ENCODE assay signal across 2 cellular contexts in genomic region chr14:34857689-34858449, GRCh38.
TF ChIP-seq lines count a peak whose summit lies in the region.

No MANE protein-coding gene starts in this region.

TF ChIP-seq in IMR-90, 13 proteins besides CTCF, POLR2A, EP300 and RAD21:
- no peak for TF ChIP-seq MAFK (IDR thresholded peaks at IDR 0.05; ENCODE audit: low read depth, low read length)
- no peak for TF ChIP-seq RCOR1 (IDR thresholded peaks at IDR 0.05; ENCODE audit: insufficient replicate concordance, low read length)
- no peak for TF ChIP-seq FOS (IDR thresholded peaks at IDR 0.05; ENCODE audit: low read depth, low read length)
- no peak for TF ChIP-seq CEBPB (IDR thresholded peaks at IDR 0.05; ENCODE audit: low read depth, low read length)
- no peak for TF ChIP-seq USF2 (IDR thresholded peaks at IDR 0.05; ENCODE audit: low read depth, low read length)
- TF ChIP-seq RFX5 (IDR thresholded peaks at IDR 0.05; ENCODE audit: low read depth, low read length) = no peak
- no peak for TF ChIP-seq MXI1 (IDR thresholded peaks at IDR 0.05; ENCODE audit: borderline replicate concordance, low read depth, low read length)
- no peak for TF ChIP-seq MAZ (IDR thresholded peaks at IDR 0.05; ENCODE audit: borderline replicate concordance, low read depth, low read length)
- no peak for TF ChIP-seq NFE2L2 (IDR thresholded peaks at IDR 0.05; ENCODE audit: low read depth, low read length)
- TF ChIP-seq CHD1 (IDR thresholded peaks at IDR 0.05; ENCODE audit: low read depth, low read length) = no peak
- TF ChIP-seq ELK1 (IDR thresholded peaks at IDR 0.05; ENCODE audit: borderline replicate concordance, low read depth, low read length) = no peak
- TF ChIP-seq SMC3 (IDR thresholded peaks at IDR 0.05; ENCODE audit: low read depth, low read length) = no peak
- no peak for TF ChIP-seq BHLHE40 (IDR thresholded peaks at IDR 0.05; ENCODE audit: low read depth, low read length)

TF ChIP-seq in WTC11, 78 proteins besides CTCF, POLR2A, EP300 and RAD21 (continued from another document):
- TF ChIP-seq CDX4 (CRISPR knock-in tag; IDR thresholded peaks at IDR 0.05; ENCODE audit: borderline replicate concordance) = no peak
- TF ChIP-seq, protein P1, sequence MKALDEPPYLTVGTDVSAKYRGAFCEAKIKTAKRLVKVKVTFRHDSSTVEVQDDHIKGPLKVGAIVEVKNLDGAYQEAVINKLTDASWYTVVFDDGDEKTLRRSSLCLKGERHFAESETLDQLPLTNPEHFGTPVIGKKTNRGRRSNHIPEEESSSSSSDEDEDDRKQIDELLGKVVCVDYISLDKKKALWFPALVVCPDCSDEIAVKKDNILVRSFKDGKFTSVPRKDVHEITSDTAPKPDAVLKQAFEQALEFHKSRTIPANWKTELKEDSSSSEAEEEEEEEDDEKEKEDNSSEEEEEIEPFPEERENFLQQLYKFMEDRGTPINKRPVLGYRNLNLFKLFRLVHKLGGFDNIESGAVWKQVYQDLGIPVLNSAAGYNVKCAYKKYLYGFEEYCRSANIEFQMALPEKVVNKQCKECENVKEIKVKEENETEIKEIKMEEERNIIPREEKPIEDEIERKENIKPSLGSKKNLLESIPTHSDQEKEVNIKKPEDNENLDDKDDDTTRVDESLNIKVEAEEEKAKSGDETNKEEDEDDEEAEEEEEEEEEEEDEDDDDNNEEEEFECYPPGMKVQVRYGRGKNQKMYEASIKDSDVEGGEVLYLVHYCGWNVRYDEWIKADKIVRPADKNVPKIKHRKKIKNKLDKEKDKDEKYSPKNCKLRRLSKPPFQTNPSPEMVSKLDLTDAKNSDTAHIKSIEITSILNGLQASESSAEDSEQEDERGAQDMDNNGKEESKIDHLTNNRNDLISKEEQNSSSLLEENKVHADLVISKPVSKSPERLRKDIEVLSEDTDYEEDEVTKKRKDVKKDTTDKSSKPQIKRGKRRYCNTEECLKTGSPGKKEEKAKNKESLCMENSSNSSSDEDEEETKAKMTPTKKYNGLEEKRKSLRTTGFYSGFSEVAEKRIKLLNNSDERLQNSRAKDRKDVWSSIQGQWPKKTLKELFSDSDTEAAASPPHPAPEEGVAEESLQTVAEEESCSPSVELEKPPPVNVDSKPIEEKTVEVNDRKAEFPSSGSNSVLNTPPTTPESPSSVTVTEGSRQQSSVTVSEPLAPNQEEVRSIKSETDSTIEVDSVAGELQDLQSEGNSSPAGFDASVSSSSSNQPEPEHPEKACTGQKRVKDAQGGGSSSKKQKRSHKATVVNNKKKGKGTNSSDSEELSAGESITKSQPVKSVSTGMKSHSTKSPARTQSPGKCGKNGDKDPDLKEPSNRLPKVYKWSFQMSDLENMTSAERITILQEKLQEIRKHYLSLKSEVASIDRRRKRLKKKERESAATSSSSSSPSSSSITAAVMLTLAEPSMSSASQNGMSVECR (CRISPR knock-in tag; IDR thresholded peaks at IDR 0.05; ENCODE audit: borderline replicate concordance) = no peak
- no peak for TF ChIP-seq ZSCAN18 (CRISPR knock-in tag; IDR thresholded peaks at IDR 0.05)
